22 cellular contexts compared by ENCODE assay signal in genomic region chr1:181754103-181754502, GRCh38.
DNase-seq lines count a peak whose midpoint lies in the region; ATAC-seq and TF ChIP-seq lines count a peak whose summit lies in the region.
"Had no signal": no experiment of that assay in that cellular context is flagged by ENCODE, and none has a peak within 500 bp of the region (broad histone marks: within the 10 kb centered on the region; RNA-seq: fewer than 3 reads in every experiment).

No MANE protein-coding gene starts in this region.

- no peak overlapping the region for H4K91ac ChIP-seq in H9 (ENCODE audit: insufficient read length, low read depth, low read length)

- H3K4me2 ChIP-seq in H9 (ENCODE audit: insufficient read depth, insufficient read length, low read length) (no peak overlapping the region), neural progenitor cell (no peak overlapping the region), parathyroid adenoma (ENCODE audit: low read length) (no peak overlapping the region)
- H3K4me2 ChIP-seq: A549; BLaER1 treated with 17β-estradiol and CSF1 and Interleukin-3, amounts not matched to agents 10 nM and 100 nM had no signal

- no peaks in the 10 kb centered on the region for H3K9me3 Mint-ChIP-seq in H9
- no peaks in the 10 kb centered on the region for H3K9me3 Mint-ChIP-seq in neural progenitor cell
- H3K9me3 Mint-ChIP-seq: CD4-positive, alpha-beta T cell; CD8-positive, alpha-beta T cell had no signal

- H3K27ac Mint-ChIP-seq in H9 = no peak overlapping the region
- peak overlapping the region; percentile 82 for H3K27ac Mint-ChIP-seq in neural progenitor cell
- H3K27ac Mint-ChIP-seq: B cell; CD4-positive, alpha-beta T cell; CD8-positive, alpha-beta T cell had no signal

- no peak overlapping the region for H3K56ac ChIP-seq in H9 (ENCODE audit: insufficient read length, low read depth, low read length)

- H3K27ac ChIP-seq in H9 (ENCODE audit: insufficient read length, low read depth, low read length) (no peak overlapping the region), coronary artery (no peak overlapping the region), neural progenitor cell (no peak overlapping the region), parathyroid adenoma (no peak overlapping the region)
- H3K27ac ChIP-seq: 22Rv1; A549; BLaER1 treated with 17β-estradiol and CSF1 and Interleukin-3, amounts not matched to agents 10 nM and 100 nM; C4-2B had no signal

- ATAC-seq in HG03442 (IDR thresholded peaks at IDR 0.05; ENCODE audit: unreplicated experiment) (no peak), omental fat pad (ENCODE audit: low FRiP score) (no peak)
- ATAC-seq: A549; CD8-positive, alpha-beta T cell; GM12878 had no signal

- H2AK5ac ChIP-seq in H9 (ENCODE audit: insufficient read length, low read length) = no peak overlapping the region

- H3T11ph ChIP-seq in H9 (ENCODE audit: low read length) = no peak overlapping the region

- WGBS in H9 (ENCODE audit: extremely low coverage, insufficient read length, low lambda C conversion rate) = no CpG with 5 or more reads among the region's 4 CpGs

- H3K79me2 ChIP-seq in H9 (ENCODE audit: insufficient read depth, low read length) (no peaks in the 10 kb centered on the region), neural progenitor cell (ENCODE audit: low read depth) (no peaks in the 10 kb centered on the region), parathyroid adenoma (no peaks in the 10 kb centered on the region)

- H3K27me3 Mint-ChIP-seq in H9 (ENCODE audit: low read depth) = peaks cover 2% of the 10 kb centered on the region; the same call in 1 of the 2 replicates
- peaks cover 2% of the 10 kb centered on the region for H3K27me3 Mint-ChIP-seq in neural progenitor cell (ENCODE audit: insufficient read depth, low read depth)

- no peak overlapping the region for H3K18ac ChIP-seq in H9 (ENCODE audit: insufficient read length, low read depth, low read length)

- no peak for TF ChIP-seq CTCF in H9 (conservative IDR thresholded peaks at IDR 0.05)
- TF ChIP-seq CTCF in coronary artery (IDR thresholded peaks at IDR 0.05) = no peak
- TF ChIP-seq CTCF in neural progenitor cell (IDR thresholded peaks at IDR 0.05) = no peak
- no peak for TF ChIP-seq CTCF in parathyroid adenoma (IDR thresholded peaks at IDR 0.05)
- no peak for TF ChIP-seq CTCF in omental fat pad (IDR thresholded peaks at IDR 0.05)

- H3K27me3 ChIP-seq in H9 (ENCODE audit: insufficient read depth, low read length) (no peaks in the 10 kb centered on the region), neural progenitor cell (no peaks in the 10 kb centered on the region), parathyroid adenoma (ENCODE audit: control insufficient read depth, insufficient read depth, low read length) (no peaks in the 10 kb centered on the region)
- H3K27me3 ChIP-seq: BLaER1 treated with 17β-estradiol and CSF1 and Interleukin-3, amounts not matched to agents 10 nM and 100 nM had no signal

- no peak overlapping the region for H4K8ac ChIP-seq in H9 (replicated peaks; ENCODE audit: insufficient read length, low read depth, low read length)

- H2BK5ac ChIP-seq in H9 (ENCODE audit: insufficient read length, low read length) = no peak overlapping the region

- no peaks in the 10 kb centered on the region for H3K79me1 ChIP-seq in H9 (ENCODE audit: insufficient read depth, low read depth, low read length, poor library complexity, severe bottlenecking)

- no peak overlapping the region for H2BK12ac ChIP-seq in H9 (ENCODE audit: insufficient read length, low read depth, low read length)

- H3F3A ChIP-seq in neural progenitor cell (ENCODE audit: low read depth) = no peaks in the 10 kb centered on the region

- no peaks in the 10 kb centered on the region for H4K20me1 ChIP-seq in H9 (ENCODE audit: control insufficient read depth, insufficient read depth, insufficient read length)
- H4K20me1 ChIP-seq in neural progenitor cell (ENCODE audit: low read depth) = no peaks in the 10 kb centered on the region
- H4K20me1 ChIP-seq: BLaER1 treated with 17β-estradiol and CSF1 and Interleukin-3, amounts not matched to agents 10 nM and 100 nM had no signal

- H3K36me3 Mint-ChIP-seq in H9 (ENCODE audit: insufficient read depth in 1 of 3, low read depth in 3 of 3) = no peaks in the 10 kb centered on the region
- H3K36me3 Mint-ChIP-seq in neural progenitor cell = no peaks in the 10 kb centered on the region
- H3K36me3 Mint-ChIP-seq: CD8-positive, alpha-beta T cell had no signal

- DNase-seq in H9 (no peak), coronary artery (ENCODE audit: low spot score) (peak; percentile 21), neural progenitor cell (ENCODE audit: low spot score) (no peak), omental fat pad (ENCODE audit: low spot score) (no peak), SK-N-DZ (ENCODE audit: low spot score) (no peak)
- DNase-seq: AML-193; Caco-2; Calu3; CD4-positive, alpha-beta T cell; CD8-positive, alpha-beta T cell; DMS79; DND-41; EL; GDM1 had no signal

- no peak overlapping the region for H2AFZ ChIP-seq in H9 (ENCODE audit: low read length)
- H2AFZ ChIP-seq in neural progenitor cell (replicated peaks) = no peak overlapping the region
- peak overlapping the region; percentile 28 for H2AFZ ChIP-seq in parathyroid adenoma

- H3K4me1 ChIP-seq in H9 (ENCODE audit: insufficient read depth, low read length) = no peaks in the 10 kb centered on the region
- no peaks in the 10 kb centered on the region for H3K4me1 ChIP-seq in neural progenitor cell
- H3K4me1 ChIP-seq in parathyroid adenoma = no peaks in the 10 kb centered on the region
- H3K4me1 ChIP-seq: A549, Caco-2 had no signal

- H4K5ac ChIP-seq in H9 (ENCODE audit: insufficient read length, low read depth, low read length) = no peak overlapping the region

- no peaks in the 10 kb centered on the region for H3K36me3 ChIP-seq in neural progenitor cell
- H3K36me3 ChIP-seq in parathyroid adenoma (ENCODE audit: control insufficient read depth, insufficient read depth, low read length) = no peaks in the 10 kb centered on the region
- H3K36me3 ChIP-seq: BLaER1 treated with 17β-estradiol and CSF1 and Interleukin-3, amounts not matched to agents 10 nM and 100 nM had no signal

- no peak overlapping the region for H3K23ac ChIP-seq in H9 (ENCODE audit: insufficient read length, low read depth, low read length)

- no peaks in the 10 kb centered on the region for H3K23me2 ChIP-seq in H9 (ENCODE audit: insufficient read length, low read depth, low read length, poor library complexity, severe bottlenecking)

- H2BK15ac ChIP-seq in H9 (ENCODE audit: low read depth, low read length) = no peak overlapping the region; the same call in 1 of the 2 replicates

- no peak overlapping the region for H2BK20ac ChIP-seq in H9 (ENCODE audit: low read depth, low read length, poor library complexity, severe bottlenecking)

- H3K4me3 Mint-ChIP-seq in H9 (no peak overlapping the region), neural progenitor cell (no peak overlapping the region)
- H3K4me3 Mint-ChIP-seq: B cell; CD4-positive, alpha-beta T cell; CD8-positive, alpha-beta T cell had no signal

- H3K4me3 ChIP-seq in coronary artery = no peak overlapping the region
- no peak overlapping the region for H3K4me3 ChIP-seq in neural progenitor cell
- H3K4me3 ChIP-seq in parathyroid adenoma (ENCODE audit: low read depth, low read length) = no peak overlapping the region
- H3K4me3 ChIP-seq: A549; BLaER1 treated with 17β-estradiol and CSF1 and Interleukin-3, amounts not matched to agents 10 nM and 100 nM; GM12878 had no signal

- H3K14ac ChIP-seq in H9 (ENCODE audit: insufficient read depth, low read length) = peak overlapping the region; percentile 22; the same call in 1 of the 2 replicates

- H2BK120ac ChIP-seq in H9 (ENCODE audit: low read depth, low read length, poor library complexity, severe bottlenecking) = no peak overlapping the region

- no peak overlapping the region for H3K4ac ChIP-seq in H9 (ENCODE audit: low read depth, low read length)

- H3K9me3 ChIP-seq in H9 (ENCODE audit: control insufficient read depth, low read depth, low read length) = no peaks in the 10 kb centered on the region
- H3K9me3 ChIP-seq in neural progenitor cell (ENCODE audit: low read depth) = no peaks in the 10 kb centered on the region
- H3K9me3 ChIP-seq in parathyroid adenoma (ENCODE audit: control insufficient read depth, low read length) = no peaks in the 10 kb centered on the region
- H3K9me3 ChIP-seq: A549; BLaER1 treated with 17β-estradiol and CSF1 and Interleukin-3, amounts not matched to agents 10 nM and 100 nM; Caco-2 had no signal

- H3K9ac ChIP-seq in H9 (ENCODE audit: extremely low read depth, insufficient read length, low read length) (no peak overlapping the region), neural progenitor cell (no peak overlapping the region), parathyroid adenoma (no peak overlapping the region)
- H3K9ac ChIP-seq: BLaER1 treated with 17β-estradiol and CSF1 and Interleukin-3, amounts not matched to agents 10 nM and 100 nM had no signal

- peaks cover 0 to under 1% of the 10 kb centered on the region in 2 experiments; a peak in 2 of 4 replicates for H3K4me1 Mint-ChIP-seq in H9
- H3K4me1 Mint-ChIP-seq in neural progenitor cell = peaks cover under 1% of the 10 kb centered on the region
- H3K4me1 Mint-ChIP-seq: B cell had no signal
